18 cellular contexts compared by ENCODE assay signal in genomic region chr11:19306570-19306969, GRCh38.
"Had no signal": no experiment of that assay in that cellular context is flagged by ENCODE, and none has a peak within 500 bp of the region (broad histone marks: within the 10 kb centered on the region; RNA-seq: fewer than 3 reads in every experiment).

No MANE protein-coding gene starts in this region.

- H3K9me3 ChIP-seq: breast epithelium had no signal

- H3K4me3 ChIP-seq: breast epithelium, K562 had no signal

- H3K4me1 ChIP-seq: breast epithelium had no signal

- H3K27ac ChIP-seq: breast epithelium had no signal

- DNase-seq: activated CD4-positive, alpha-beta T cell treated with anti-CD3 and anti-CD28 coated beads for 1 hour; activated CD4-positive, alpha-beta T cell treated with anti-CD3 and anti-CD28 coated beads, Interleukin-2, amount 10 ng/mL, durations not matched to agents 24 days and 14 days; activated CD4-positive, alpha-beta T cell treated with anti-CD3 and anti-CD28 coated beads, Interleukin-2, amount 50 U/mL, for 48 hours; activated CD8-positive, alpha-beta memory T cell treated with anti-CD3 and anti-CD28 coated beads, Interleukin-2, amount 10 ng/mL, durations not matched to agents 7 days and 5 days; activated effector memory CD4-positive, alpha-beta T cell treated with Interleukin-2 at 50 U/mL for 16 hours; activated naive CD4-positive, alpha-beta T cell; activated T-cell treated with anti-CD3 and anti-CD28 coated beads, Interleukin-2, amount 50 U/mL, for 24 hours; aorta; caudate nucleus; Karpas-422; MM.1S; NCI-H1694 treated with DMSO at 0.1 percent for 48 hours; PC-3; SHP77; T-helper 17 cell; T-helper 9 cell had no signal

- H3K36me3 ChIP-seq: breast epithelium had no signal

- ATAC-seq: activated CD8-positive, alpha-beta memory T cell treated with anti-CD3 and anti-CD28 coated beads, Interleukin-2, amount 10 ng/mL, durations not matched to agents 7 days and 5 days; K562; PC-3; T-helper 17 cell had no signal
